17 cellular contexts compared by ENCODE assay signal in genomic region chr21:26637346-26637745, GRCh38.
DNase-seq lines count a peak whose midpoint lies in the region; ATAC-seq and TF ChIP-seq lines count a peak whose summit lies in the region.
"Had no signal": no experiment of that assay in that cellular context is flagged by ENCODE, and none has a peak within 500 bp of the region (broad histone marks: within the 10 kb centered on the region; RNA-seq: fewer than 3 reads in every experiment).

No MANE protein-coding gene starts in this region.

- H3K4me1 Mint-ChIP-seq in activated naive CD8-positive, alpha-beta T cell treated with anti-CD3 and anti-CD28 coated beads for 36 hours, result no peaks in the 10 kb centered on the region

- H3K4me1 ChIP-seq in RWPE2 (ENCODE audit: insufficient read depth, poor library complexity, severe bottlenecking), result peaks cover 3% of the 10 kb centered on the region

- H3K27me3 Mint-ChIP-seq in activated naive CD8-positive, alpha-beta T cell treated with anti-CD3 and anti-CD28 coated beads for 36 hours, result no peaks in the 10 kb centered on the region

- TF ChIP-seq CTCF in LNCaP clone FGC (IDR thresholded peaks at IDR 0.05; ENCODE audit: control insufficient read depth, extremely low read depth, insufficient read depth) (no peak), RWPE2 (IDR thresholded peaks at IDR 0.05; ENCODE audit: poor library complexity, severe bottlenecking) (no peak)

- ATAC-seq in RWPE2 (ENCODE audit: low read depth), result peak; percentile 49; the same call in 1 of the 3 replicates

- no peaks in the 10 kb centered on the region for H3K9me3 ChIP-seq in RWPE2 (ENCODE audit: severe bottlenecking)
- H3K9me3 ChIP-seq: SJCRH30 had no signal

- peak in 2 of 3 experiments; percentile 1 to 59 for DNase-seq in NCI-H1417 (lab: John Stamatoyannopoulos, UW)
- no peak for DNase-seq in NCI-H1417 treated with DMSO at 0.1 percent for 48 hours (lab: John Stamatoyannopoulos, UW)
- DNase-seq in LNCaP clone FGC (ENCODE audit: low read depth), result peak; percentile 15
- DNase-seq in RWPE2 (ENCODE audit: low spot score), result no peak
- DNase-seq in myocyte (ENCODE audit: low read depth), result peak; percentile 43
- no peak for DNase-seq in GF-D8 (lab: John Stamatoyannopoulos, UW)
- DNase-seq in activated naive CD8-positive, alpha-beta T cell treated with anti-CD3 and anti-CD28 coated beads for 36 hours, result no peak
- DNase-seq in middle frontal gyrus (ENCODE audit: extremely low spot score, low spot score), result no peak
- DNase-seq: 8988T; C1 segment of cervical spinal cord; EL; NCI-H1105; NCI-H187; NK-92 treated with Interleukin-12 subunit alpha and Interleukin-12 subunit beta, amount 100 ng/mL, for 24 hours; RPMI8226; T-helper 2 cell had no signal

- no peaks in the 10 kb centered on the region for H3K36me3 Mint-ChIP-seq in activated naive CD8-positive, alpha-beta T cell treated with anti-CD3 and anti-CD28 coated beads for 36 hours

- no peak overlapping the region for H3K27ac ChIP-seq in RWPE2 (ENCODE audit: poor library complexity, severe bottlenecking)
- H3K27ac ChIP-seq: SJCRH30 had no signal

- H3K4me3 Mint-ChIP-seq in activated naive CD8-positive, alpha-beta T cell treated with anti-CD3 and anti-CD28 coated beads for 36 hours, result no peak overlapping the region

- no peaks in the 10 kb centered on the region for H3K27me3 ChIP-seq in RWPE2 (ENCODE audit: insufficient read depth, poor library complexity, severe bottlenecking)
- H3K27me3 ChIP-seq: SJCRH30 had no signal

- H3K27ac Mint-ChIP-seq in activated naive CD8-positive, alpha-beta T cell treated with anti-CD3 and anti-CD28 coated beads for 36 hours, result no peak overlapping the region

- no peaks in the 10 kb centered on the region for H3K36me3 ChIP-seq in RWPE2 (ENCODE audit: low read depth)
- H3K36me3 ChIP-seq: SJCRH30 had no signal

- peaks cover 5% of the 10 kb centered on the region for H3K9me3 Mint-ChIP-seq in activated naive CD8-positive, alpha-beta T cell treated with anti-CD3 and anti-CD28 coated beads for 36 hours

- H3K4me3 ChIP-seq in LNCaP clone FGC (ENCODE audit: low read depth, low read length) (no peak overlapping the region), RWPE2 (ENCODE audit: severe bottlenecking) (no peak overlapping the region)
- H3K4me3 ChIP-seq: SJCRH30 had no signal

Comparison
In these comparisons a context has a peak if more than half of its experiments do, and no peak if none do; other contexts are left out.
1. DNase-seq: peak in NCI-H1417 (2 of 3), LNCaP clone FGC (single experiment) and myocyte (single experiment); none in NCI-H1417 treated with DMSO at 0.1 percent for 48 hours (single experiment), RWPE2 (single experiment), GF-D8 (single experiment), activated naive CD8-positive, alpha-beta T cell treated with anti-CD3 and anti-CD28 coated beads for 36 hours (single experiment) and middle frontal gyrus (single experiment).